In genomic region chr5:124923131-124923530, GRCh38 we compare ENCODE assay signal across 11 cellular contexts.
DNase-seq lines count a peak whose midpoint lies in the region; ATAC-seq, FAIRE-seq and TF ChIP-seq lines count a peak whose summit lies in the region.
"Had no signal": no experiment of that assay in that cellular context is flagged by ENCODE, and none has a peak within 500 bp of the region (broad histone marks: within the 10 kb centered on the region; RNA-seq: fewer than 3 reads in every experiment).

No MANE protein-coding gene starts in this region.

- no peak overlapping the region for H3K4me2 ChIP-seq in Loucy (ENCODE audit: low read depth, low read length, poor library complexity, severe bottlenecking)

- H3K9ac ChIP-seq in Loucy (ENCODE audit: low read depth, low read length, poor library complexity, severe bottlenecking) = no peak overlapping the region

- TF ChIP-seq CTCF in AG10803 (conservative IDR thresholded peaks at IDR 0.05; ENCODE audit: low read length) = no peak
- no peak for TF ChIP-seq CTCF in Loucy (conservative IDR thresholded peaks at IDR 0.05; ENCODE audit: low read length)

- no peaks in the 10 kb centered on the region for H3K36me3 ChIP-seq in Loucy (ENCODE audit: insufficient read depth, low read length)

- DNase-seq in AG10803 (ENCODE audit: low read depth) (peak; percentile 20), RPMI8226 (peak; percentile 14), hypothalamus (lab: John Stamatoyannopoulos, UW) (peak in 29 of 51 donors; percentile 8 to 92 (median 42)), GM19239 (ENCODE audit: insufficient read length, low spot score) (no peak), SKM-1 treated with dmso at 0.1 percent for 144 hours (lab: John Stamatoyannopoulos, UW; ENCODE audit: unreplicated experiment) (no peak)
- DNase-seq: activated CD4-positive, alpha-beta memory T cell treated with anti-CD3 and anti-CD28 coated beads, Interleukin-2, amount 10 ng/mL, durations not matched to agents 7 days and 5 days; effector CD8-positive, alpha-beta T cell; stimulated activated naive CD8-positive, alpha-beta T cell treated with anti-CD3 and anti-CD28 coated beads, Interleukin-15, amount 100 ng/mL, for 72 hours had no signal

- no peak for ATAC-seq in GM19324 (IDR thresholded peaks at IDR 0.05; ENCODE audit: low FRiP score, unreplicated experiment)
- ATAC-seq in GM18498 (IDR thresholded peaks at IDR 0.05; ENCODE audit: unreplicated experiment) = no peak
- ATAC-seq: stimulated activated naive CD8-positive, alpha-beta T cell treated with anti-CD3 and anti-CD28 coated beads, Interleukin-15, amount 100 ng/mL, for 72 hours had no signal

- no peaks in the 10 kb centered on the region for H3K79me2 ChIP-seq in Loucy (ENCODE audit: insufficient read depth, low read length)

- H2AFZ ChIP-seq in Loucy (ENCODE audit: low read length) = peak overlapping the region; percentile 64; the same call in 1 of the 2 replicates

- no peaks in the 10 kb centered on the region for H4K20me1 ChIP-seq in Loucy (ENCODE audit: insufficient read depth, low read length, poor library complexity, severe bottlenecking)

- no peaks in the 10 kb centered on the region for H3K9me3 ChIP-seq in Loucy (ENCODE audit: insufficient read depth, low read depth, low read length)

- H3K4me3 ChIP-seq in AG10803 (ENCODE audit: low read length) (no peak overlapping the region), Loucy (ENCODE audit: low read length, poor library complexity, severe bottlenecking) (no peak overlapping the region)

- no peak for FAIRE-seq in GM19239 (lab: Jason Lieb, UNC)

- H3K27me3 ChIP-seq in Loucy (ENCODE audit: insufficient read depth, low read length, poor library complexity, severe bottlenecking) = no peaks in the 10 kb centered on the region

- no peaks in the 10 kb centered on the region for H3K9me2 ChIP-seq in Loucy (replicated peaks; ENCODE audit: low read depth, low read length)

- H3K4me1 ChIP-seq in Loucy (ENCODE audit: insufficient read depth, low read length, poor library complexity, severe bottlenecking) = peaks cover 6% of the 10 kb centered on the region

- H3F3A ChIP-seq in Loucy (ENCODE audit: low read depth) = no peaks in the 10 kb centered on the region

Comparison
In these comparisons a context has a peak if more than half of its experiments do, and no peak if none do; other contexts are left out.
1. DNase-seq: peak in AG10803 (single experiment), RPMI8226 (single experiment) and hypothalamus (29 of 51); none in GM19239 (single experiment) and SKM-1 treated with dmso at 0.1 percent for 144 hours (single experiment).